ENCODE assay signal across 1 cellular context in genomic region chr9:8734760-8735159, GRCh38.
TF ChIP-seq lines count a peak whose summit lies in the region.

No MANE protein-coding gene starts in this region.

TF ChIP-seq in GM23338, 12 proteins besides CTCF, POLR2A, EP300 and RAD21 (continued from another document):
- peak; percentile 49; the same call in 1 of the 2 replicates for TF ChIP-seq CREB1 (CRISPR knock-in tag; IDR thresholded peaks at IDR 0.05; ENCODE audit: low read depth)
- no peak for TF ChIP-seq JUNB (IDR thresholded peaks at IDR 0.05; ENCODE audit: unreplicated experiment)
- TF ChIP-seq REST (IDR thresholded peaks at IDR 0.05; ENCODE audit: unreplicated experiment), result peak; percentile 27
